8 cellular contexts compared by ENCODE assay signal in genomic region chr6:156564128-156564806, GRCh38.
DNase-seq lines count a peak whose midpoint lies in the region; ATAC-seq and TF ChIP-seq lines count a peak whose summit lies in the region.

No MANE protein-coding gene starts in this region.

- peaks cover 3% of the 10 kb centered on the region for H3K4me1 ChIP-seq in mesenchymal stem cell (ENCODE audit: control insufficient read depth, insufficient read depth, low read depth, low read length)

- H3K27ac ChIP-seq in C4-2B (no peak overlapping the region), mesenchymal stem cell (ENCODE audit: low read length, poor library complexity, severe bottlenecking) (no peak overlapping the region)

- H3K27me3 Mint-ChIP-seq in activated CD8-positive, alpha-beta T cell treated with anti-CD3 and anti-CD28 coated beads for 36 hours: peaks cover 9% of the 10 kb centered on the region

- DNase-seq in NCI-H748 (lab: John Stamatoyannopoulos, UW; ENCODE audit: unreplicated experiment) (peak; percentile 86), mesenchymal stem cell (peak; percentile 57)
- peak; percentile 82 for DNase-seq in activated CD8-positive, alpha-beta T cell treated with anti-CD3 and anti-CD28 coated beads for 36 hours
- peak; percentile 65 for DNase-seq in effector CD8-positive, alpha-beta T cell (lab: John Stamatoyannopoulos, UW)
- peak; percentile 52 for DNase-seq in stimulated activated CD8-positive, alpha-beta memory T cell treated with anti-CD3 and anti-CD28 coated beads, Interleukin-15, amount 100 ng/mL, for 48 hours (ENCODE audit: low read depth in 2 of 2)

- no peak overlapping the region for H2BK15ac ChIP-seq in mesenchymal stem cell (ENCODE audit: low read depth, poor library complexity, severe bottlenecking)

- WGBS in mesenchymal stem cell: 15% methylated on average over 9 of the region's 14 CpGs

- H2BK12ac ChIP-seq in mesenchymal stem cell (ENCODE audit: low read length in 2 of 2): no peak overlapping the region

- no peak overlapping the region for H2AFZ ChIP-seq in mesenchymal stem cell (ENCODE audit: low read depth, low read length)

- H3K4ac ChIP-seq in mesenchymal stem cell (ENCODE audit: low read depth in 1 of 2, low read length in 2 of 2): no peak overlapping the region

- no peak overlapping the region for H3K4me2 ChIP-seq in mesenchymal stem cell (ENCODE audit: low read length, poor library complexity, severe bottlenecking)

- H3K27ac Mint-ChIP-seq in activated CD8-positive, alpha-beta T cell treated with anti-CD3 and anti-CD28 coated beads for 36 hours: no peak overlapping the region

- H3K4me1 Mint-ChIP-seq in activated CD8-positive, alpha-beta T cell treated with anti-CD3 and anti-CD28 coated beads for 36 hours (ENCODE audit: low read depth): no peaks in the 10 kb centered on the region

- H2AK5ac ChIP-seq in mesenchymal stem cell (ENCODE audit: low read length, severe bottlenecking): no peak overlapping the region

- no peak overlapping the region for H2BK5ac ChIP-seq in mesenchymal stem cell (ENCODE audit: low read depth, low read length, poor library complexity, severe bottlenecking)

- H3K14ac ChIP-seq in mesenchymal stem cell (ENCODE audit: low read length in 2 of 2): no peak overlapping the region

- H3K9ac ChIP-seq in mesenchymal stem cell (ENCODE audit: low read length): peak overlapping the region; percentile 23

- no peak overlapping the region for H3K18ac ChIP-seq in mesenchymal stem cell (ENCODE audit: low read depth in 1 of 2, low read length in 2 of 2)

- H4K8ac ChIP-seq in mesenchymal stem cell (ENCODE audit: low read length): no peak overlapping the region

- peak; percentile 98 for ATAC-seq in GM19372 (IDR thresholded peaks at IDR 0.05; ENCODE audit: low read depth, unreplicated experiment)
- ATAC-seq in HG03457 (IDR thresholded peaks at IDR 0.05; ENCODE audit: unreplicated experiment): peak; percentile 90
- ATAC-seq in activated CD8-positive, alpha-beta T cell treated with anti-CD3 and anti-CD28 coated beads for 36 hours: peak; percentile 99

- no peak overlapping the region for H4K91ac ChIP-seq in mesenchymal stem cell (ENCODE audit: low read length)

- intact Hi-C loops in activated CD8-positive, alpha-beta T cell treated with anti-CD3 and anti-CD28 coated beads for 36 hours (cut with micrococcal nuclease): loop anchor here (5.0 kb wide), 1 partner anchor 98 kb away; no protein-coding TSS in a partner anchor

- H3K23ac ChIP-seq in mesenchymal stem cell (ENCODE audit: low read length in 2 of 2): no peak overlapping the region

- H3K27me3 ChIP-seq in mesenchymal stem cell (ENCODE audit: control insufficient read depth in 1 of 2, insufficient read depth in 1 of 2, low read length in 2 of 2): peaks cover 5 to 7% of the 10 kb centered on the region in 2 experiments

- no peaks in the 10 kb centered on the region for H3K79me1 ChIP-seq in mesenchymal stem cell (replicated peaks; ENCODE audit: low read length, poor library complexity, severe bottlenecking)

- H3K4me3 ChIP-seq in mesenchymal stem cell (ENCODE audit: insufficient read depth in 1 of 2, low read depth in 1 of 2, low read length in 2 of 2): no peak overlapping the region

- TF ChIP-seq CTCF in C4-2B (conservative IDR thresholded peaks at IDR 0.05): peak; percentile 93
- TF ChIP-seq CTCF in activated CD8-positive, alpha-beta T cell treated with anti-CD3 and anti-CD28 coated beads for 36 hours (IDR thresholded peaks at IDR 0.05): peak; percentile 81

- peaks cover 4% of the 10 kb centered on the region for H3K9me3 Mint-ChIP-seq in activated CD8-positive, alpha-beta T cell treated with anti-CD3 and anti-CD28 coated beads for 36 hours

- H2BK120ac ChIP-seq in mesenchymal stem cell (ENCODE audit: low read depth, low read length): no peak overlapping the region

- CTCF ChIA-PET in activated CD8-positive, alpha-beta T cell treated with anti-CD3 and anti-CD28 coated beads for 36 hours (lab: Charles Lee): interaction anchor here (0.6 to 1.5 kb wide), 9 partner anchors 10 to 1237 kb away, joined by 3 to 5 read pairs (median 3); no protein-coding TSS in a partner anchor

- peaks cover 27% of the 10 kb centered on the region for H3K9me3 ChIP-seq in mesenchymal stem cell (ENCODE audit: control insufficient read depth, low read length)

- no peaks in the 10 kb centered on the region for H3K36me3 ChIP-seq in mesenchymal stem cell (ENCODE audit: control insufficient read depth in 1 of 2, insufficient read depth in 2 of 2, low read depth in 1 of 2, low read length in 2 of 2)

- H3K36me3 Mint-ChIP-seq in activated CD8-positive, alpha-beta T cell treated with anti-CD3 and anti-CD28 coated beads for 36 hours (ENCODE audit: low read depth): no peaks in the 10 kb centered on the region

- no peak overlapping the region for H3K4me3 Mint-ChIP-seq in activated CD8-positive, alpha-beta T cell treated with anti-CD3 and anti-CD28 coated beads for 36 hours

- POLR2A ChIA-PET in activated CD8-positive, alpha-beta T cell treated with anti-CD3 and anti-CD28 coated beads for 36 hours (lab: Charles Lee): no interaction called here
